33 cellular contexts compared by ENCODE assay signal in genomic region chrX:151742311-151742710, GRCh38. TPM values are rescaled to one million over a fixed set of nuclear protein-coding genes. Genes with fewer than 3 reads are reported as not detected.
"Had no signal": no experiment of that assay in that cellular context is flagged by ENCODE, and none has a peak within 500 bp of the region (broad histone marks: within the 10 kb centered on the region; RNA-seq: fewer than 3 reads in every experiment).

No MANE protein-coding gene starts in this region.

- H3K27ac Mint-ChIP-seq: stimulated activated effector memory CD8-positive, alpha-beta T cell treated with anti-CD3 and anti-CD28 coated beads, Interleukin-12 subunit alpha, Interleukin-12 subunit beta, amount 100 ng/mL, for 72 hours; stimulated activated memory B cell treated with anti-CD40 and anti-IgM and Interleukin-4, amounts not matched to agents 10 μg/mL and 1 μg/mL and 100 μg/mL, for 72 hours; stimulated activated naive B cell treated with anti-CD40 and anti-IgM and Interleukin-4, amounts not matched to agents 10 μg/mL and 1 μg/mL and 100 μg/mL, for 72 hours; stimulated activated naive CD8-positive, alpha-beta T cell treated with anti-CD3 and anti-CD28 coated beads, Interleukin-15, amount 100 ng/mL, for 72 hours; stimulated activated naive CD8-positive, alpha-beta T cell treated with anti-CD3 and anti-CD28 coated beads, Interleukin-15, Interleukin-2, amounts not matched to agents 100 ng/mL and 50 ng/mL, for 24 hours; type B pancreatic cell had no signal

- H3K27me3 ChIP-seq: stomach, suprapubic skin, testis, thyroid gland, tibial artery, tibial nerve, transverse colon, upper lobe of left lung, upper lobe of right lung, uterus, vagina had no signal

- ATAC-seq: stimulated activated effector memory CD8-positive, alpha-beta T cell treated with anti-CD3 and anti-CD28 coated beads, Interleukin-12 subunit alpha, Interleukin-12 subunit beta, amount 100 ng/mL, for 72 hours; stimulated activated memory B cell treated with anti-CD40 and anti-IgM and Interleukin-4, amounts not matched to agents 10 μg/mL and 1 μg/mL and 100 μg/mL, for 72 hours; stimulated activated naive B cell treated with anti-CD40 and anti-IgM and Interleukin-4, amounts not matched to agents 10 μg/mL and 1 μg/mL and 100 μg/mL, for 72 hours; stimulated activated naive CD8-positive, alpha-beta T cell treated with anti-CD3 and anti-CD28 coated beads, Interleukin-15, amount 100 ng/mL, for 72 hours; stimulated activated naive CD8-positive, alpha-beta T cell treated with anti-CD3 and anti-CD28 coated beads, Interleukin-15, Interleukin-2, amounts not matched to agents 100 U/mL and 50 U/mL, for 24 hours; upper lobe of right lung had no signal

- H3K27me3 Mint-ChIP-seq: stimulated activated memory B cell treated with anti-CD40 and anti-IgM and Interleukin-4, amounts not matched to agents 10 μg/mL and 1 μg/mL and 100 μg/mL, for 72 hours; stimulated activated naive CD8-positive, alpha-beta T cell treated with anti-CD3 and anti-CD28 coated beads, Interleukin-15, Interleukin-2, amounts not matched to agents 100 ng/mL and 50 ng/mL, for 24 hours had no signal

- DNase-seq: stimulated activated CD4-positive, alpha-beta T cell treated with anti-CD3 and anti-CD28 coated beads, Interleukin-2, amount 100 ng/mL, for 48 hours; stimulated activated CD4-positive, alpha-beta T cell treated with anti-CD3 and anti-CD28 coated beads, Interleukin-4, amount 100 ng/mL, for 1 hour; stimulated activated CD4-positive, alpha-beta T cell treated with anti-CD3 and anti-CD28 coated beads, Interleukin-4, amount 100 ng/mL, for 24 hours; stimulated activated CD4-positive, alpha-beta T cell treated with anti-CD3 and anti-CD28 coated beads, Interleukin-4, amount 100 ng/mL, for 4 hours; stimulated activated CD8-positive, alpha-beta memory T cell treated with anti-CD3 and anti-CD28 coated beads, Interleukin-4, amount 100 ng/mL, for 48 hours; stimulated activated naive B cell treated with anti-CD40 and anti-IgM and Interleukin-4, amounts not matched to agents 10 μg/mL and 1 μg/mL and 100 μg/mL, for 72 hours; stimulated activated naive CD4-positive, alpha-beta T cell; stimulated activated naive CD4-positive, alpha-beta T cell treated with Interleukin-2 at 50 U/mL for 16 hours; stimulated activated naive CD8-positive, alpha-beta T cell treated with anti-CD3 and anti-CD28 coated beads, Interleukin-15, amount 100 ng/mL, for 72 hours; stimulated activated naive CD8-positive, alpha-beta T cell treated with anti-CD3 and anti-CD28 coated beads, Interleukin-15, Interleukin-2, amounts not matched to agents 100 U/mL and 50 U/mL, for 24 hours; stomach; substantia nigra; testis; thyroid gland; tibial artery; transverse colon; trophoblast cell; upper lobe of left lung; upper lobe of right lung; uterus had no signal

- H3K27ac ChIP-seq: stomach, suprapubic skin, testis, thoracic aorta, thyroid gland, tibial artery, tibial nerve, transverse colon, upper lobe of left lung, upper lobe of right lung, uterus, vagina had no signal

- H3K4me1 Mint-ChIP-seq: stimulated activated effector memory CD8-positive, alpha-beta T cell treated with anti-CD3 and anti-CD28 coated beads, Interleukin-12 subunit alpha, Interleukin-12 subunit beta, amount 100 ng/mL, for 72 hours; stimulated activated memory B cell treated with anti-CD40 and anti-IgM and Interleukin-4, amounts not matched to agents 10 μg/mL and 1 μg/mL and 100 μg/mL, for 72 hours; stimulated activated naive B cell treated with anti-CD40 and anti-IgM and Interleukin-4, amounts not matched to agents 10 μg/mL and 1 μg/mL and 100 μg/mL, for 72 hours; stimulated activated naive CD8-positive, alpha-beta T cell treated with anti-CD3 and anti-CD28 coated beads, Interleukin-15, amount 100 ng/mL, for 72 hours had no signal

- H3K36me3 ChIP-seq: stomach, suprapubic skin, thoracic aorta, thyroid gland, tibial artery, tibial nerve, transverse colon, upper lobe of left lung, upper lobe of right lung, uterus, vagina had no signal

- H3K4me1 ChIP-seq: stomach, suprapubic skin, testis, thyroid gland, tibial artery, tibial nerve, transverse colon, upper lobe of left lung, upper lobe of right lung, uterus, vagina had no signal

- H3K4me3 Mint-ChIP-seq: stimulated activated effector memory CD8-positive, alpha-beta T cell treated with anti-CD3 and anti-CD28 coated beads, Interleukin-12 subunit alpha, Interleukin-12 subunit beta, amount 100 ng/mL, for 72 hours; stimulated activated memory B cell treated with anti-CD40 and anti-IgM and Interleukin-4, amounts not matched to agents 10 μg/mL and 1 μg/mL and 100 μg/mL, for 72 hours; stimulated activated naive B cell treated with anti-CD40 and anti-IgM and Interleukin-4, amounts not matched to agents 10 μg/mL and 1 μg/mL and 100 μg/mL, for 72 hours; stimulated activated naive CD8-positive, alpha-beta T cell treated with anti-CD3 and anti-CD28 coated beads, Interleukin-15, amount 100 ng/mL, for 72 hours; stimulated activated naive CD8-positive, alpha-beta T cell treated with anti-CD3 and anti-CD28 coated beads, Interleukin-15, Interleukin-2, amounts not matched to agents 100 ng/mL and 50 ng/mL, for 24 hours; type B pancreatic cell had no signal

- H3K36me3 Mint-ChIP-seq: stimulated activated effector memory CD8-positive, alpha-beta T cell treated with anti-CD3 and anti-CD28 coated beads, Interleukin-12 subunit alpha, Interleukin-12 subunit beta, amount 100 ng/mL, for 72 hours; stimulated activated memory B cell treated with anti-CD40 and anti-IgM and Interleukin-4, amounts not matched to agents 10 μg/mL and 1 μg/mL and 100 μg/mL, for 72 hours; stimulated activated naive B cell treated with anti-CD40 and anti-IgM and Interleukin-4, amounts not matched to agents 10 μg/mL and 1 μg/mL and 100 μg/mL, for 72 hours; type B pancreatic cell had no signal

- FAIRE-seq: urothelium cell line had no signal

- H3K9me3 ChIP-seq: suprapubic skin, testis, thoracic aorta, thyroid gland, tibial artery, tibial nerve, transverse colon, upper lobe of left lung, upper lobe of right lung, uterus, vagina had no signal

- H3K4me3 ChIP-seq: stomach, suprapubic skin, testis, thoracic aorta, thyroid gland, tibial artery, tibial nerve, transverse colon, upper lobe of left lung, upper lobe of right lung, uterus, vagina had no signal

- H3K9me3 Mint-ChIP-seq: stimulated activated effector memory CD8-positive, alpha-beta T cell treated with anti-CD3 and anti-CD28 coated beads, Interleukin-12 subunit alpha, Interleukin-12 subunit beta, amount 100 ng/mL, for 72 hours; stimulated activated memory B cell treated with anti-CD40 and anti-IgM and Interleukin-4, amounts not matched to agents 10 μg/mL and 1 μg/mL and 100 μg/mL, for 72 hours; stimulated activated naive CD8-positive, alpha-beta T cell treated with anti-CD3 and anti-CD28 coated beads, Interleukin-15, amount 100 ng/mL, for 72 hours; stimulated activated naive CD8-positive, alpha-beta T cell treated with anti-CD3 and anti-CD28 coated beads, Interleukin-15, Interleukin-2, amounts not matched to agents 100 ng/mL and 50 ng/mL, for 24 hours; type B pancreatic cell had no signal

RNA-seq across cellular contexts. Expression of gene CNGA2, which starts 7.8 kb away (rescaled TPM):
- total RNA-seq: stomach, subcutaneous adipose tissue, suprapubic skin, temporal lobe, thoracic aorta, thyroid gland, tibial nerve, transverse colon, upper lobe of left lung, upper lobe of right lung, ureter, urinary bladder, uterus, vagina had no signal
- polyA plus RNA-seq: stomach, urinary bladder had no signal

RNA-seq across cellular contexts. Expression of gene FATE1, which starts 26.5 kb away (rescaled TPM):
- total RNA-seq: stomach, subcutaneous adipose tissue, suprapubic skin, temporal lobe, thoracic aorta, tibial nerve, transverse colon, upper lobe of right lung, ureter, urinary bladder, uterus, vagina had no signal
